31 cellular contexts compared by ENCODE assay signal in the genomic region with DNA sequence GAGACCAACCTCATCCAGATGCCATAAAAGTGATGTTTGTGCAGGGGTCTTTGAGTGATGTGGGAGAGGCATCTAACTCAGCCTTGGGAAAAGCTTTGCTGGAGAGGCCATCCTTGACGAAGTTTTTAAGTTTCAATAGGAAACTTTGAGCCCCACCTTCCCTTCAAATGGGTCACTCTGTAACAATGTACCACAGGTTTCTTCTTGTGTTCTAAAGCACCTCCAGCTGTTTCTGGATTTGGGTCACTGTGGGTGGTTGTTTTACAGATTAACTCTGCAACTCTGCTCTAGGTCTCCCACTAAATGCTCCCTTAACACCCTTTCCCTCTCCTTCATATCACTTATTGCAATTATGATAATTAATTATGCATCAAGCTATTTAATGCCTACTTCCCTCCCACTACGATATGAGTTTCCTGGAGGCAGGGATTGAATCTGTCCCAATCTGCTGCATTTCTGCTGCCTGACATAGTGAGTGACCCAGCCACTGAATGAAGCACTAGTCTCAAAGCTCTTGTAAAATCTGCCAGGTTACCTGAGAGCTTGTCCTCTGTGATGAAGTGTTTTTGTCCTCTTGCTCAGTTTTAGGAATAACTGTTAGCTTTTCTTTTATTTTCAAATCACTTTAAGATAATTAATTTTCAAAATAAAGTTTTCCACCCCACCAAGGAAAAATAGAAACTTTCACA.
"Had no signal": no experiment of that assay in that cellular context is flagged by ENCODE, and none has a peak within 500 bp of the region (broad histone marks: within the 10 kb centered on the region; RNA-seq: fewer than 3 reads in every experiment).

No MANE protein-coding gene starts in this region.

- H3K9me3 ChIP-seq: ascending aorta, breast epithelium, colonic mucosa, esophagus muscularis mucosa, gastrocnemius medialis had no signal

- H3K4me3 ChIP-seq: ascending aorta, breast epithelium, cardiac muscle cell, colonic mucosa, dorsolateral prefrontal cortex, esophagus muscularis mucosa, gastrocnemius medialis, heart left ventricle had no signal

- H3K4me3 Mint-ChIP-seq: activated CD4-positive, alpha-beta memory T cell treated with anti-CD3 and anti-CD28 coated beads, Interleukin-2, amount 10 ng/mL, durations not matched to agents 7 days and 5 days; activated CD4-positive, alpha-beta T cell treated with anti-CD3 and anti-CD28 coated beads, Interleukin-2, amount 10 ng/mL, durations not matched to agents 7 days and 5 days; activated naive CD4-positive, alpha-beta T cell treated with anti-CD3 and anti-CD28 coated beads, Interleukin-2, amount 10 ng/mL, durations not matched to agents 7 days and 5 days; activated naive CD8-positive, alpha-beta T cell treated with anti-CD3 and anti-CD28 coated beads, Interleukin-2, amount 10 ng/mL, durations not matched to agents 7 days and 5 days; activated T-cell treated with anti-CD3 and anti-CD28 coated beads, Interleukin-2, amount 50 U/mL, for 24 hours; activated T-cell treated with anti-CD3 and anti-CD28 coated beads, Interleukin-2, amount 50 U/mL, for 72 hours; brain; dendritic cell treated with granulocyte-macrophage colony-stimulating factor and Interleukin-4, amounts not matched to agents 40 ng/mL and 50 ng/mL, for 4 days; effector memory CD8-positive, alpha-beta T cell had no signal

- H3K4me1 ChIP-seq: ascending aorta, breast epithelium, colonic mucosa, esophagus muscularis mucosa, foreskin keratinocyte, gastrocnemius medialis, heart left ventricle had no signal

- H3K27ac ChIP-seq: ascending aorta, breast epithelium, cardiac muscle cell, colonic mucosa, dorsolateral prefrontal cortex, esophagus muscularis mucosa, foreskin keratinocyte, gastrocnemius medialis, heart left ventricle had no signal

- H3K4me1 Mint-ChIP-seq: activated CD4-positive, alpha-beta memory T cell treated with anti-CD3 and anti-CD28 coated beads, Interleukin-2, amount 10 ng/mL, durations not matched to agents 7 days and 5 days; activated CD4-positive, alpha-beta T cell treated with anti-CD3 and anti-CD28 coated beads, Interleukin-2, amount 10 ng/mL, durations not matched to agents 7 days and 5 days; activated naive CD4-positive, alpha-beta T cell treated with anti-CD3 and anti-CD28 coated beads, Interleukin-2, amount 10 ng/mL, durations not matched to agents 7 days and 5 days; activated naive CD8-positive, alpha-beta T cell treated with anti-CD3 and anti-CD28 coated beads, Interleukin-2, amount 10 ng/mL, durations not matched to agents 7 days and 5 days; brain had no signal

- H3K27ac Mint-ChIP-seq: activated CD4-positive, alpha-beta memory T cell treated with anti-CD3 and anti-CD28 coated beads, Interleukin-2, amount 10 ng/mL, durations not matched to agents 7 days and 5 days; activated CD4-positive, alpha-beta T cell treated with anti-CD3 and anti-CD28 coated beads, Interleukin-2, amount 10 ng/mL, durations not matched to agents 7 days and 5 days; activated naive CD4-positive, alpha-beta T cell treated with anti-CD3 and anti-CD28 coated beads, Interleukin-2, amount 10 ng/mL, durations not matched to agents 7 days and 5 days; activated naive CD4-positive, alpha-beta T cell treated with anti-CD3 and anti-CD28 coated beads, Interleukin-2, amount 50 U/mL, for 72 hours; activated naive CD8-positive, alpha-beta T cell treated with anti-CD3 and anti-CD28 coated beads, Interleukin-2, amount 10 ng/mL, durations not matched to agents 7 days and 5 days; activated T-cell treated with anti-CD3 and anti-CD28 coated beads, Interleukin-2, amount 50 U/mL, for 24 hours; activated T-cell treated with anti-CD3 and anti-CD28 coated beads, Interleukin-2, amount 50 U/mL, for 72 hours; brain; dendritic cell treated with granulocyte-macrophage colony-stimulating factor and Interleukin-4, amounts not matched to agents 40 ng/mL and 50 ng/mL, for 4 days; effector memory CD8-positive, alpha-beta T cell had no signal

- H3K27me3 Mint-ChIP-seq: activated CD4-positive, alpha-beta T cell treated with anti-CD3 and anti-CD28 coated beads, Interleukin-2, amount 10 ng/mL, durations not matched to agents 7 days and 5 days; activated naive CD4-positive, alpha-beta T cell treated with anti-CD3 and anti-CD28 coated beads, Interleukin-2, amount 10 ng/mL, durations not matched to agents 7 days and 5 days; dendritic cell treated with granulocyte-macrophage colony-stimulating factor and Interleukin-4, amounts not matched to agents 40 ng/mL and 50 ng/mL, for 4 days had no signal

- H3K36me3 Mint-ChIP-seq: activated naive CD4-positive, alpha-beta T cell treated with anti-CD3 and anti-CD28 coated beads, Interleukin-2, amount 10 ng/mL, durations not matched to agents 7 days and 5 days; activated naive CD4-positive, alpha-beta T cell treated with anti-CD3 and anti-CD28 coated beads, Interleukin-2, amount 50 U/mL, for 72 hours; activated naive CD8-positive, alpha-beta T cell treated with anti-CD3 and anti-CD28 coated beads, Interleukin-2, amount 10 ng/mL, durations not matched to agents 7 days and 5 days; brain had no signal

- ATAC-seq: activated naive CD4-positive, alpha-beta T cell treated with anti-CD3 and anti-CD28 coated beads, Interleukin-2, amount 50 U/mL, for 72 hours; activated T-cell treated with anti-CD3 and anti-CD28 coated beads, Interleukin-2, amount 50 U/mL, for 72 hours; effector memory CD8-positive, alpha-beta T cell; foreskin keratinocyte; gastrocnemius medialis; heart left ventricle had no signal

- H3K36me3 ChIP-seq: ascending aorta, breast epithelium, cardiac muscle cell, colonic mucosa, esophagus muscularis mucosa, gastrocnemius medialis, heart left ventricle had no signal

- H3K27me3 ChIP-seq: ascending aorta, breast epithelium, colonic mucosa, esophagus muscularis mucosa, foreskin keratinocyte, gastrocnemius medialis had no signal

- DNase-seq: activated CD4-positive, alpha-beta memory T cell treated with anti-CD3 and anti-CD28 coated beads, Interleukin-2, amount 10 ng/mL, durations not matched to agents 7 days and 5 days; activated CD4-positive, alpha-beta T cell treated with anti-CD3 and anti-CD28 coated beads for 1 hour; activated CD4-positive, alpha-beta T cell treated with anti-CD3 and anti-CD28 coated beads for 4 hours; activated CD4-positive, alpha-beta T cell treated with anti-CD3 and anti-CD28 coated beads, Interleukin-2, amount 10 ng/mL, durations not matched to agents 7 days and 5 days; activated CD4-positive, alpha-beta T cell treated with anti-CD3 and anti-CD28 coated beads, Interleukin-2, amount 50 U/mL, for 4 hours; activated CD8-positive, alpha-beta memory T cell treated with anti-CD3 and anti-CD28 coated beads, Interleukin-2, amount 50 U/mL, for 48 hours; activated gamma-delta T cell; activated naive CD4-positive, alpha-beta T cell; activated naive CD4-positive, alpha-beta T cell treated with anti-CD3 and anti-CD28 coated beads, Interleukin-2, amount 10 ng/mL, durations not matched to agents 7 days and 5 days; activated naive CD8-positive, alpha-beta T cell treated with anti-CD3 and anti-CD28 coated beads, Interleukin-2, amount 10 ng/mL, durations not matched to agents 7 days and 5 days; activated T-cell treated with anti-CD3 and anti-CD28 coated beads for 4 hours; activated T-cell treated with anti-CD3 and anti-CD28 coated beads, Interleukin-2, amount 50 U/mL, for 24 hours; activated T-cell treated with anti-CD3 and anti-CD28 coated beads, Interleukin-2, amount 50 U/mL, for 72 hours; central memory CD4-positive, alpha-beta T cell; cerebellar nuclear complex; colonic mucosa; dorsolateral prefrontal cortex; effector memory CD8-positive, alpha-beta T cell; erythroblast; foreskin keratinocyte; gastrocnemius medialis; glutamatergic neuron; heart left ventricle; T-helper 2 cell had no signal

- H3K9me3 Mint-ChIP-seq: activated CD4-positive, alpha-beta memory T cell treated with anti-CD3 and anti-CD28 coated beads, Interleukin-2, amount 10 ng/mL, durations not matched to agents 7 days and 5 days; activated CD4-positive, alpha-beta T cell treated with anti-CD3 and anti-CD28 coated beads, Interleukin-2, amount 10 ng/mL, durations not matched to agents 7 days and 5 days; activated naive CD4-positive, alpha-beta T cell treated with anti-CD3 and anti-CD28 coated beads, Interleukin-2, amount 10 ng/mL, durations not matched to agents 7 days and 5 days; activated naive CD8-positive, alpha-beta T cell treated with anti-CD3 and anti-CD28 coated beads, Interleukin-2, amount 10 ng/mL, durations not matched to agents 7 days and 5 days; activated T-cell treated with anti-CD3 and anti-CD28 coated beads, Interleukin-2, amount 50 U/mL, for 24 hours; activated T-cell treated with anti-CD3 and anti-CD28 coated beads, Interleukin-2, amount 50 U/mL, for 72 hours; effector memory CD8-positive, alpha-beta T cell had no signal
